15 cellular contexts compared by ENCODE assay signal in genomic region chr4:72977936-72978485, GRCh38.
"Had no signal": no experiment of that assay in that cellular context is flagged by ENCODE, and none has a peak within 500 bp of the region (broad histone marks: within the 10 kb centered on the region; RNA-seq: fewer than 3 reads in every experiment).

No MANE protein-coding gene starts in this region.

- ATAC-seq: activated T-cell treated with anti-CD3 and anti-CD28 coated beads, Interleukin-2, amount 50 U/mL, for 4 hours; left lung had no signal

- DNase-seq: activated CD4-positive, alpha-beta T cell treated with anti-CD3 and anti-CD28 coated beads, Interleukin-2, amount 50 U/mL, for 4 hours; activated CD4-positive, CD25-positive, alpha-beta regulatory T cell treated with anti-CD3 and anti-CD28 coated beads, Interleukin-2, amount 50 U/mL, for 72 hours; activated effector memory CD4-positive, alpha-beta T cell treated with anti-CD3 and anti-CD28 coated beads, Interleukin-2, amount 50 U/mL, for 16 hours; activated T-cell treated with anti-CD3 and anti-CD28 coated beads, Interleukin-2, amount 50 U/mL, for 4 hours; anterior cingulate cortex; caudate nucleus; effector CD4-positive, alpha-beta T cell; left lung; stimulated activated CD4-positive, alpha-beta T cell treated with anti-CD3 and anti-CD28 coated beads, Interleukin-4, amount 100 ng/mL, for 1 hour; stimulated activated CD8-positive, alpha-beta memory T cell treated with anti-CD3 and anti-CD28 coated beads, Interleukin-4, amount 100 ng/mL, for 48 hours had no signal

- H3K36me3 Mint-ChIP-seq: memory B cell had no signal

- H3K9me3 Mint-ChIP-seq: activated T-cell treated with anti-CD3 and anti-CD28 coated beads, Interleukin-2, amount 50 U/mL, for 4 hours; memory B cell; nephron had no signal

- H3K9me3 ChIP-seq: left lung had no signal

- H3K36me3 ChIP-seq: left lung had no signal

- H3K4me3 Mint-ChIP-seq: activated naive CD8-positive, alpha-beta T cell; activated T-cell treated with anti-CD3 and anti-CD28 coated beads, Interleukin-2, amount 50 U/mL, for 4 hours; memory B cell; nephron; stimulated activated naive CD8-positive, alpha-beta T cell treated with anti-CD3 and anti-CD28 coated beads, Interleukin-15, Interleukin-2, amounts not matched to agents 100 ng/mL and 50 ng/mL, for 24 hours had no signal

- H3K4me1 Mint-ChIP-seq: memory B cell had no signal

- H3K27ac Mint-ChIP-seq: activated naive CD8-positive, alpha-beta T cell; memory B cell; nephron; stimulated activated naive CD8-positive, alpha-beta T cell treated with anti-CD3 and anti-CD28 coated beads, Interleukin-15, Interleukin-2, amounts not matched to agents 100 ng/mL and 50 ng/mL, for 24 hours had no signal

- H3K27ac ChIP-seq: coronary artery, left lung had no signal

- H3K27me3 ChIP-seq: left lung had no signal

- H3K27me3 Mint-ChIP-seq: memory B cell had no signal

- H3K4me3 ChIP-seq: coronary artery, left lung had no signal
